Comparison of ENCODE assay signal across 8 cellular contexts in genomic region chr4:7068883-7069282, GRCh38. TPM values are rescaled to one million over a fixed set of nuclear protein-coding genes. Genes with fewer than 3 reads are reported as not detected.
A peak's percentile ranks its signal among the peaks of the same experiment; 100 is the strongest.
DNase-seq lines count a peak whose midpoint lies in the region; ATAC-seq and TF ChIP-seq lines count a peak whose summit lies in the region.

No MANE protein-coding gene starts in this region.

- no peak for TF ChIP-seq POLR2A in adrenal gland (IDR thresholded peaks at IDR 0.05)
- no peak for TF ChIP-seq POLR2A in thyroid gland (IDR thresholded peaks at IDR 0.05)

- H3K27ac Mint-ChIP-seq in activated naive CD4-positive, alpha-beta T cell treated with anti-CD3 and anti-CD28 coated beads, Interleukin-2, amount 50 U/mL, for 24 hours, result peak overlapping the region; percentile 97

- TF ChIP-seq CTCF in adrenal gland (IDR thresholded peaks at IDR 0.05) (no peak), thyroid gland (IDR thresholded peaks at IDR 0.05) (no peak)

- intact Hi-C loops in adrenal gland (cut with DNase I), result loop anchor here in 1 of 2 donors (5.0 kb wide), 1 partner anchor 352 kb away; the partner anchor contains the start of gene BLOC1S4
- intact Hi-C loops in thyroid gland (cut with DNase I), result loop anchor here (2.0 to 5.0 kb wide), 2 partner anchors 26 to 82 kb away; partner anchors contain the start of gene TADA2B

- H3K27ac ChIP-seq in adrenal gland (peak overlapping the region; percentile 68 to 95 (median 83)), layer of hippocampus (ENCODE audit: low read depth, low read length) (peak overlapping the region; percentile 90), thyroid gland (peak overlapping the region in 2 of 3 donors; percentile 45 to 78)

- H3K27me3 ChIP-seq in adrenal gland (no peaks in the 10 kb centered on the region), layer of hippocampus (ENCODE audit: control insufficient read depth, insufficient read depth, low read length) (no peaks in the 10 kb centered on the region), thyroid gland (no peaks in the 10 kb centered on the region)

- peak overlapping the region; percentile 88 for H3K4me3 Mint-ChIP-seq in activated naive CD4-positive, alpha-beta T cell treated with anti-CD3 and anti-CD28 coated beads, Interleukin-2, amount 50 U/mL, for 24 hours

- H3K4me3 ChIP-seq in adrenal gland (peak overlapping the region in 2 of 4 donors; percentile 44 to 66), thyroid gland (replicated peaks in 1 of 3) (peak overlapping the region in 1 of 3 donors; percentile 95)

- H3K4me1 ChIP-seq in adrenal gland (replicated peaks in 1 of 2) (peaks cover 26 to 39% of the 10 kb centered on the region in 2 donors), thyroid gland (peaks cover 16 to 18% of the 10 kb centered on the region in 2 donors)

- H3K36me3 ChIP-seq in adrenal gland (replicated peaks in 1 of 2) (peaks cover 0 to 10% of the 10 kb centered on the region in 2 donors), thyroid gland (peaks cover under 1 to 1% of the 10 kb centered on the region in 2 donors)

- H3K36me3 Mint-ChIP-seq in activated naive CD4-positive, alpha-beta T cell treated with anti-CD3 and anti-CD28 coated beads, Interleukin-2, amount 50 U/mL, for 24 hours, result peaks cover 8% of the 10 kb centered on the region

- H3K9me3 Mint-ChIP-seq in activated naive CD4-positive, alpha-beta T cell treated with anti-CD3 and anti-CD28 coated beads, Interleukin-2, amount 50 U/mL, for 24 hours, result no peaks in the 10 kb centered on the region

- DNase-seq in activated naive CD4-positive, alpha-beta T cell (lab: John Stamatoyannopoulos, UW), result no peak
- DNase-seq in adrenal gland (peak in 1 of 7 donors; percentile 52), thyroid gland (no peak), NCI-H2171 (lab: John Stamatoyannopoulos, UW) (no peak), SKM-1 (lab: John Stamatoyannopoulos, UW; ENCODE audit: unreplicated experiment) (no peak)

- H3K9me3 ChIP-seq in adrenal gland (replicated peaks in 1 of 3) (no peaks in the 10 kb centered on the region), thyroid gland (no peaks in the 10 kb centered on the region)

- peaks cover 2% of the 10 kb centered on the region for H3K27me3 Mint-ChIP-seq in activated naive CD4-positive, alpha-beta T cell treated with anti-CD3 and anti-CD28 coated beads, Interleukin-2, amount 50 U/mL, for 24 hours

- peaks cover 40% of the 10 kb centered on the region for H3K4me1 Mint-ChIP-seq in activated naive CD4-positive, alpha-beta T cell treated with anti-CD3 and anti-CD28 coated beads, Interleukin-2, amount 50 U/mL, for 24 hours

- ATAC-seq in GM19452 (IDR thresholded peaks at IDR 0.05; ENCODE audit: unreplicated experiment), result no peak

- 16 to 67% (median 25%) methylated on average over 6 to 20 of the region's 20 CpGs for WGBS in adrenal gland, 4 donors
- 15 to 16% methylated on average over 17 to 20 of the region's 20 CpGs for WGBS in thyroid gland, 2 donors

RNA-seq across cellular contexts. Expression of gene GRPEL1, which starts 1.0 kb away (rescaled TPM):
- total RNA-seq in adrenal gland (100 to 1,000 TPM in 2 of 8 donors, 10 to 100 TPM in 6; 43.7 to 249 (median 74.8) TPM), thyroid gland (10 to 100 TPM; 13.4 to 21.9 (median 17.5) TPM)
- 100 to 1,000 TPM in 1 of 3 donors, 10 to 100 TPM in 2; 35.8 to 439 (median 77.0) TPM for polyA plus RNA-seq in adrenal gland

RNA-seq across cellular contexts. Expression of gene TADA2B, which starts 25.7 kb away (rescaled TPM):
- 10 to 100 TPM; 28.9 to 60.8 (median 33.2) TPM for total RNA-seq in adrenal gland
- polyA plus RNA-seq in adrenal gland, result 10 to 100 TPM; 13.3 to 26.6 (median 14.9) TPM
- 10 to 100 TPM; 17.9 to 34.1 (median 26.6) TPM for total RNA-seq in thyroid gland
